In genomic region chr16:30893744-30894539, GRCh38 we compare ENCODE assay signal across 8 cellular contexts. TPM values are rescaled to one million over a fixed set of nuclear protein-coding genes. Genes with fewer than 3 reads are reported as not detected.
DNase-seq lines count a peak whose midpoint lies in the region; ATAC-seq and TF ChIP-seq lines count a peak whose summit lies in the region.

BCL7C (minus strand) TSS chr16:30894077; CDS start chr16:30893944, 133 bp downstream.

- peaks cover 8% of the 10 kb centered on the region for H3K4me1 ChIP-seq in NT2/D1 (ENCODE audit: insufficient read depth, insufficient read length)

- H3K9ac ChIP-seq in NT2/D1 (ENCODE audit: insufficient read length, low read depth): peak within 1 kb of the TSS; percentile 95

- peak within 1 kb of the TSS; percentile 49 for H3K27ac Mint-ChIP-seq in endothelial cell (ENCODE audit: unreplicated experiment)

- H3K4me3 Mint-ChIP-seq in endothelial cell (ENCODE audit: unreplicated experiment): peak within 1 kb of the TSS; percentile 92

- no peaks in the 10 kb centered on the region for H3K9me3 ChIP-seq in NT2/D1 (ENCODE audit: insufficient read depth, low read length)

- H3K27me3 ChIP-seq in NT2/D1 (ENCODE audit: insufficient read depth, insufficient read length): peaks cover 13% of the 10 kb centered on the region

- peaks cover 23% of the 10 kb centered on the region for H3K36me3 Mint-ChIP-seq in endothelial cell (ENCODE audit: low read depth, unreplicated experiment)

- H3K4me1 Mint-ChIP-seq in endothelial cell (ENCODE audit: unreplicated experiment): peaks cover 34% of the 10 kb centered on the region

- no peaks in the 10 kb centered on the region for H3K9me3 Mint-ChIP-seq in endothelial cell (ENCODE audit: unreplicated experiment)

- DNase-seq in CMK (ENCODE audit: low read depth) (peak; percentile 83), NT2/D1 (ENCODE audit: low read depth, low spot score) (peak; percentile 76), endothelial cell (ENCODE audit: low spot score) (peak; percentile 97), middle frontal gyrus (ENCODE audit: extremely low spot score, low spot score) (peak; percentile 61)
- peak; percentile 81 for DNase-seq in activated CD8-positive, alpha-beta memory T cell treated with anti-CD3 and anti-CD28 coated beads, Interleukin-2, amount 50 U/mL, for 4 hours
- peak; percentile 88 to 89 for DNase-seq in stimulated activated CD8-positive, alpha-beta memory T cell treated with anti-CD3 and anti-CD28 coated beads, Interleukin-2, amount 100 ng/mL, for 48 hours (ENCODE audit: low read depth in 2 of 2)

- peak; percentile 80 for ATAC-seq in GM19397 (IDR thresholded peaks at IDR 0.05; ENCODE audit: unreplicated experiment)
- peak; percentile 67 for ATAC-seq in HG03571 (IDR thresholded peaks at IDR 0.05; ENCODE audit: unreplicated experiment)

- H3K4me3 ChIP-seq in NT2/D1 (ENCODE audit: insufficient read length, low read depth): peak within 1 kb of the TSS; percentile 87

- no peak for TF ChIP-seq CTCF in endothelial cell (IDR thresholded peaks at IDR 0.05; ENCODE audit: unreplicated experiment)

- H3K36me3 ChIP-seq in NT2/D1 (ENCODE audit: insufficient read depth, insufficient read length, low read length): peaks cover 15% of the 10 kb centered on the region

- H3K27me3 Mint-ChIP-seq in endothelial cell (ENCODE audit: unreplicated experiment): peaks cover 29% of the 10 kb centered on the region

RNA-seq across cellular contexts. Expression of gene BCL7C, which starts in this region (rescaled TPM):
- total RNA-seq in endothelial cell (ENCODE audit: unreplicated experiment): 53.9 TPM

Comparison
In these comparisons a context has a peak if more than half of its experiments do, and no peak if none do; other contexts are left out.
1. Peak in every context shown above with its lines: DNase-seq, ATAC-seq and H3K4me3 ChIP-seq.